Comparison of ENCODE assay signal across 20 cellular contexts in genomic region chr6:9494864-9495263, GRCh38.
"Had no signal": no experiment of that assay in that cellular context is flagged by ENCODE, and none has a peak within 500 bp of the region (broad histone marks: within the 10 kb centered on the region; RNA-seq: fewer than 3 reads in every experiment).

No MANE protein-coding gene starts in this region.

- H3K27ac Mint-ChIP-seq: activated T-helper 2 cell treated with anti-CD3 and anti-CD28 coated beads, Interferon-gamma antibody, Interleukin-2, Interleukin-4, amounts not matched to agents 10 μg/mL and 5 μg/mL and 100 μg/mL, durations not matched to agents 14 hours and 24 hours and 36 hours; dendritic cell treated with granulocyte-macrophage colony-stimulating factor and Interleukin-4, amounts not matched to agents 40 ng/mL and 50 ng/mL, for 4 days; naive thymus-derived CD4-positive, alpha-beta T cell; T-helper 2 cell treated with Interferon-gamma antibody and Interleukin-4, amounts not matched to agents 5 μg/mL and 100 μg/mL, for 36 hours had no signal

- H3K27ac ChIP-seq: adrenal gland, left ventricle myocardium inferior, ovary, spleen, tibial artery, uterus had no signal

- DNase-seq: activated CD4-positive, alpha-beta T cell treated with anti-CD3 and anti-CD28 coated beads, Interleukin-2, amount 50 U/mL, for 48 hours; activated naive CD4-positive, alpha-beta T cell treated with anti-CD3 and anti-CD28 coated beads, Interleukin-2, amount 50 U/mL, for 16 hours; activated T-cell treated with anti-CD3 and anti-CD28 coated beads, Interleukin-2, amount 50 U/mL, for 1 hour; adrenal gland; cerebellar nuclear complex; effector memory CD4-positive, alpha-beta T cell; hippocampal formation; left ventricle myocardium inferior; mucosa of descending colon; naive thymus-derived CD4-positive, alpha-beta T cell; ovary; spleen; SW 1271; tibial artery; uterus had no signal

- ATAC-seq: activated CD4-positive, CD25-positive, alpha-beta regulatory T cell treated with anti-CD3 and anti-CD28 coated beads, Interleukin-2, amount 50 U/mL, for 24 hours; mucosa of descending colon; naive thymus-derived CD4-positive, alpha-beta T cell; sciatic nerve had no signal

- H3K27me3 Mint-ChIP-seq: dendritic cell treated with granulocyte-macrophage colony-stimulating factor and Interleukin-4, amounts not matched to agents 40 ng/mL and 50 ng/mL, for 4 days; naive thymus-derived CD4-positive, alpha-beta T cell had no signal

- H3K9me3 ChIP-seq: adrenal gland, left ventricle myocardium inferior, mucosa of descending colon, ovary, tibial artery, uterus had no signal

- H3K4me1 ChIP-seq: adrenal gland, left ventricle myocardium inferior, spleen, tibial artery, uterus had no signal

- H3K4me1 Mint-ChIP-seq: naive thymus-derived CD4-positive, alpha-beta T cell had no signal

- H3K4me3 Mint-ChIP-seq: dendritic cell treated with granulocyte-macrophage colony-stimulating factor and Interleukin-4, amounts not matched to agents 40 ng/mL and 50 ng/mL, for 4 days; naive thymus-derived CD4-positive, alpha-beta T cell; T-helper 2 cell treated with Interferon-gamma antibody and Interleukin-4, amounts not matched to agents 5 μg/mL and 100 μg/mL, for 36 hours had no signal

- H3K27me3 ChIP-seq: adrenal gland, ovary, spleen, tibial artery, uterus had no signal

- H3K4me3 ChIP-seq: adrenal gland, left ventricle myocardium inferior, mucosa of descending colon, ovary, spleen, tibial artery, uterus had no signal

- H3K36me3 ChIP-seq: adrenal gland, left ventricle myocardium inferior, ovary, spleen, tibial artery, uterus had no signal
